9 cellular contexts compared by ENCODE assay signal in genomic region chr3:30655187-30655812, GRCh38. TPM values are rescaled to one million over a fixed set of nuclear protein-coding genes. Genes with fewer than 3 reads are reported as not detected.
DNase-seq lines count a peak whose midpoint lies in the region; ATAC-seq and FAIRE-seq lines count a peak whose summit lies in the region.
"Had no signal": no experiment of that assay in that cellular context is flagged by ENCODE, and none has a peak within 500 bp of the region (broad histone marks: within the 10 kb centered on the region; RNA-seq: fewer than 3 reads in every experiment).

No MANE protein-coding gene starts in this region.

- H4K8ac ChIP-seq in mesenchymal stem cell (ENCODE audit: low read length) (peak overlapping the region; percentile 19), neuronal stem cell (ENCODE audit: low read depth, low read length) (no peak overlapping the region)

- no peak overlapping the region for H3K9ac ChIP-seq in mesenchymal stem cell (ENCODE audit: low read length)
- no peak overlapping the region for H3K9ac ChIP-seq in neuronal stem cell (ENCODE audit: low read depth, low read length, poor library complexity)

- H3K9me3 ChIP-seq in mesenchymal stem cell (ENCODE audit: control insufficient read depth, low read length) = no peaks in the 10 kb centered on the region
- peaks cover 0 to 2% of the 10 kb centered on the region in 2 donors for H3K9me3 ChIP-seq in neuronal stem cell (replicated peaks in 1 of 2; ENCODE audit: control insufficient read depth in 2 of 2, insufficient read depth in 1 of 2, low read depth in 1 of 2, low read length in 2 of 2)

- H3K79me1 ChIP-seq in mesenchymal stem cell (replicated peaks; ENCODE audit: low read length, poor library complexity, severe bottlenecking) = peaks cover 13% of the 10 kb centered on the region
- H3K79me1 ChIP-seq in neuronal stem cell (ENCODE audit: low read depth, low read length) = no peaks in the 10 kb centered on the region

- H3K36me3 ChIP-seq in mesenchymal stem cell (ENCODE audit: control insufficient read depth in 1 of 2, insufficient read depth in 2 of 2, low read depth in 1 of 2, low read length in 2 of 2) (peaks cover 20 to 88% of the 10 kb centered on the region in 2 experiments), neuronal stem cell (replicated peaks in 1 of 2; ENCODE audit: control insufficient read depth in 2 of 2, insufficient read depth in 2 of 2, low read length in 2 of 2) (peaks cover 1 to 84% of the 10 kb centered on the region in 2 donors)

- H3K27me3 ChIP-seq in mesenchymal stem cell (ENCODE audit: control insufficient read depth in 1 of 2, insufficient read depth in 1 of 2, low read length in 2 of 2) = no peaks in the 10 kb centered on the region
- no peaks in the 10 kb centered on the region for H3K27me3 ChIP-seq in neuronal stem cell (ENCODE audit: control insufficient read depth in 3 of 3, insufficient read depth in 3 of 3, low read depth in 1 of 3, low read length in 3 of 3)

- H2BK15ac ChIP-seq in mesenchymal stem cell (ENCODE audit: low read depth, poor library complexity, severe bottlenecking) (no peak overlapping the region), neuronal stem cell (ENCODE audit: low read length) (no peak overlapping the region)

- no peak overlapping the region for H2BK12ac ChIP-seq in mesenchymal stem cell (ENCODE audit: low read length in 2 of 2)
- no peak overlapping the region for H2BK12ac ChIP-seq in neuronal stem cell (ENCODE audit: low read length)

- H3K23ac ChIP-seq in mesenchymal stem cell (ENCODE audit: low read length in 2 of 2) = no peak overlapping the region
- no peak overlapping the region for H3K23ac ChIP-seq in neuronal stem cell (ENCODE audit: low read depth, low read length, poor library complexity)

- H3K4ac ChIP-seq in mesenchymal stem cell (ENCODE audit: low read depth in 1 of 2, low read length in 2 of 2) = peak overlapping the region; percentile 1
- no peak overlapping the region for H3K4ac ChIP-seq in neuronal stem cell (ENCODE audit: low read length)

- H3K4me3 ChIP-seq in mesenchymal stem cell (ENCODE audit: insufficient read depth in 1 of 2, low read depth in 1 of 2, low read length in 2 of 2) = no peak overlapping the region
- no peak overlapping the region for H3K4me3 ChIP-seq in neuronal stem cell (ENCODE audit: low read length in 2 of 2)

- H3K18ac ChIP-seq in mesenchymal stem cell (ENCODE audit: low read depth in 1 of 2, low read length in 2 of 2) (peak overlapping the region in 1 of 2 experiments; percentile 25), neuronal stem cell (ENCODE audit: low read length) (no peak overlapping the region)

- ATAC-seq in GM19351 (IDR thresholded peaks at IDR 0.05; ENCODE audit: unreplicated experiment) (peak; percentile 48), HG03571 (IDR thresholded peaks at IDR 0.05; ENCODE audit: unreplicated experiment) (peak; percentile 35), GM19397 (IDR thresholded peaks at IDR 0.05; ENCODE audit: unreplicated experiment) (no peak)
- peak; percentile 55 to 64 for ATAC-seq in activated naive CD4-positive, alpha-beta T cell treated with anti-CD3 and anti-CD28 coated beads, Interleukin-2, amount 50 U/mL, for 72 hours

- H4K91ac ChIP-seq in mesenchymal stem cell (ENCODE audit: low read length) = no peak overlapping the region
- H4K91ac ChIP-seq in neuronal stem cell (ENCODE audit: low read depth, low read length, poor library complexity) = no peak overlapping the region

- WGBS in mesenchymal stem cell = 71% methylated on average over 2 of the region's 5 CpGs
- no CpG with 5 or more reads among the region's 5 CpGs for WGBS in neuronal stem cell (ENCODE audit: extremely low coverage in 2 of 2, insufficient read length in 2 of 2, insufficient replicate concordance in 1 of 2), 2 donors

- no peak overlapping the region for H2AFZ ChIP-seq in mesenchymal stem cell (ENCODE audit: low read depth, low read length)
- H2AFZ ChIP-seq in neuronal stem cell (ENCODE audit: low read length) = no peak overlapping the region

- DNase-seq in activated naive CD4-positive, alpha-beta T cell treated with anti-CD3 and anti-CD28 coated beads, Interleukin-2, amount 50 U/mL, for 72 hours (ENCODE audit: low spot score in 2 of 2) = peak in 1 of 2 donors; percentile 46
- DNase-seq in mesenchymal stem cell (peak; percentile 55), HTR-8/SVneo (ENCODE audit: insufficient read length, low spot score) (no peak), neuronal stem cell (ENCODE audit: low spot score) (no peak), DMS 273 treated with DMSO at 0.1 percent for 48 hours (lab: John Stamatoyannopoulos, UW) (no peak)

- H3K27ac Mint-ChIP-seq in activated naive CD4-positive, alpha-beta T cell treated with anti-CD3 and anti-CD28 coated beads, Interleukin-2, amount 50 U/mL, for 72 hours = peak overlapping the region; percentile 89 to 97

- H3K14ac ChIP-seq in mesenchymal stem cell (ENCODE audit: low read length in 2 of 2) = peak overlapping the region in 1 of 2 experiments; percentile 51
- no peak overlapping the region for H3K14ac ChIP-seq in neuronal stem cell (ENCODE audit: low read length)

- H2BK120ac ChIP-seq in mesenchymal stem cell (ENCODE audit: low read depth, low read length) (no peak overlapping the region), neuronal stem cell (ENCODE audit: low read depth, low read length) (no peak overlapping the region)

- H3K4me1 ChIP-seq in mesenchymal stem cell (ENCODE audit: control insufficient read depth, insufficient read depth, low read depth, low read length) = peaks cover 16% of the 10 kb centered on the region
- H3K4me1 ChIP-seq in neuronal stem cell (ENCODE audit: control insufficient read depth in 2 of 2, insufficient read depth in 1 of 2, low read depth in 1 of 2, low read length in 2 of 2) = peaks cover 10 to 21% of the 10 kb centered on the region in 2 donors

- peak overlapping the region; percentile 56 for H3K27ac ChIP-seq in mesenchymal stem cell (ENCODE audit: low read length, poor library complexity, severe bottlenecking)
- no peak overlapping the region for H3K27ac ChIP-seq in neuronal stem cell (replicated peaks; ENCODE audit: low read length)

- H3K36me3 Mint-ChIP-seq in activated naive CD4-positive, alpha-beta T cell treated with anti-CD3 and anti-CD28 coated beads, Interleukin-2, amount 50 U/mL, for 72 hours = peaks cover 59 to 69% of the 10 kb centered on the region in 2 donors

- H3K9me3 Mint-ChIP-seq in activated naive CD4-positive, alpha-beta T cell treated with anti-CD3 and anti-CD28 coated beads, Interleukin-2, amount 50 U/mL, for 72 hours = peaks cover 0 to 7% of the 10 kb centered on the region in 2 donors

- H2AK5ac ChIP-seq in mesenchymal stem cell (ENCODE audit: low read length, severe bottlenecking) (no peak overlapping the region), neuronal stem cell (ENCODE audit: low read depth, low read length) (no peak overlapping the region)

- FAIRE-seq in HTR-8/SVneo (lab: Jason Lieb, UNC) = no peak
- FAIRE-seq: islet of Langerhans had no signal

- no peak overlapping the region for H3K4me2 ChIP-seq in mesenchymal stem cell (ENCODE audit: low read length, poor library complexity, severe bottlenecking)
- H3K4me2 ChIP-seq in neuronal stem cell (ENCODE audit: insufficient read depth, low read length, poor library complexity, severe bottlenecking) = no peak overlapping the region

- H2BK5ac ChIP-seq in mesenchymal stem cell (ENCODE audit: low read depth, low read length, poor library complexity, severe bottlenecking) (no peak overlapping the region), neuronal stem cell (ENCODE audit: low read length) (no peak overlapping the region)

RNA-seq across cellular contexts. Expression of gene TGFBR2, which starts 48.9 kb away (rescaled TPM):
- 10 to 100 TPM; 45.0 to 74.1 TPM for total RNA-seq in activated naive CD4-positive, alpha-beta T cell treated with anti-CD3 and anti-CD28 coated beads, Interleukin-2, amount 50 U/mL, for 72 hours
- polyA plus RNA-seq in mesenchymal stem cell (2013, experiment 1 of 2) = 195 TPM
- 202 TPM for polyA plus RNA-seq in mesenchymal stem cell (2013, experiment 2 of 2)
- 2.2 TPM for polyA plus RNA-seq in neuronal stem cell (2013, experiment 1 of 2)
- polyA plus RNA-seq in neuronal stem cell (2013, experiment 2 of 2) = 2.1 TPM
